ENCODE assay signal across 11 cellular contexts in the genomic region with DNA sequence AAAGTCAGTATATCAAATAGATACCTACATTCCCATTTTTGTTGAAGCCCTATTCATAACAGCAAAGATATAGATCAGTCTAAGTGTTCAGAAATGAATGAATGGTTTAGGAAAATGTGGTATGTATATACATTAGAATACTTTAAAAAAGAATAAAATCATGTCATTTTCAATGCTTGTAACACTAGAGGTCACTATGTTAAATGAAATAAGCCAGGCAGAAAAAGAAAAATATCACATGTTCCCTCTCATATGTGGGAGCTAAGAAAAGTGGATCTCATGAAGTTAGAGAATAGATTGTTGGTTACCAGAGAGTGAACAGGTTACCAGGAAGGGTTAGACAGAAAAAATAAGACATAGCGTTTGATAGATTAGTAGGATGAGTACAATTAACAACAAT.
A peak's percentile ranks its signal among the peaks of the same experiment; 100 is the strongest.
DNase-seq lines count a peak whose midpoint lies in the region; ATAC-seq and TF ChIP-seq lines count a peak whose summit lies in the region.
"Had no signal": no experiment of that assay in that cellular context is flagged by ENCODE, and none has a peak within 500 bp of the region (broad histone marks: within the 10 kb centered on the region; RNA-seq: fewer than 3 reads in every experiment).

No MANE protein-coding gene starts in this region.

- H3K9me3 Mint-ChIP-seq in CD8-positive, alpha-beta T cell: no peaks in the 10 kb centered on the region
- H3K9me3 Mint-ChIP-seq: activated CD4-positive, alpha-beta T cell treated with anti-CD3 and anti-CD28 coated beads, Interleukin-2, amount 10 ng/mL, durations not matched to agents 24 days and 14 days had no signal

- H3K79me1 ChIP-seq in mesendoderm (ENCODE audit: low read length): no peaks in the 10 kb centered on the region

- no peaks in the 10 kb centered on the region for H3K27me3 Mint-ChIP-seq in CD8-positive, alpha-beta T cell (ENCODE audit: low read depth)
- H3K27me3 Mint-ChIP-seq: activated CD4-positive, alpha-beta T cell treated with anti-CD3 and anti-CD28 coated beads, Interleukin-2, amount 10 ng/mL, durations not matched to agents 24 days and 14 days had no signal

- POLR2A ChIA-PET in CD8-positive, alpha-beta T cell (lab: Charles Lee): no interaction called here

- no peak overlapping the region for H3K23ac ChIP-seq in mesendoderm (ENCODE audit: low read length)

- no peak for DNase-seq in GM10266 (ENCODE audit: extremely low spot score)
- peak; percentile 71 to 84 for DNase-seq in Kasumi-1 (lab: John Stamatoyannopoulos, UW)
- peak; percentile 62 for DNase-seq in adipocyte (ENCODE audit: low read depth)
- DNase-seq in mesendoderm: peak; percentile 8
- DNase-seq in stimulated activated CD4-positive, alpha-beta T cell treated with anti-CD3 and anti-CD28 coated beads, Interleukin-4, amount 100 ng/mL, for 1 hour: no peak
- no peak for DNase-seq in CD8-positive, alpha-beta T cell
- DNase-seq in foreskin melanocyte: no peak
- DNase-seq in G401 (ENCODE audit: low spot score): no peak
- DNase-seq: activated CD4-positive, alpha-beta T cell treated with anti-CD3 and anti-CD28 coated beads, Interleukin-2, amount 10 ng/mL, durations not matched to agents 24 days and 14 days; amniotic stem cell; NCI-H510A treated with DMSO at 0.1 percent for 48 hours had no signal

- H2AK5ac ChIP-seq in mesendoderm (ENCODE audit: low read length): no peak overlapping the region

- H3K4ac ChIP-seq in mesendoderm (ENCODE audit: low read depth, low read length): no peak overlapping the region

- no peaks in the 10 kb centered on the region for H3K36me3 Mint-ChIP-seq in CD8-positive, alpha-beta T cell

- no CpG with 5 or more reads among the region's 1 CpG for WGBS in mesendoderm (ENCODE audit: extremely low coverage, insufficient coverage, low lambda C conversion rate)

- no peak for ATAC-seq in CD8-positive, alpha-beta T cell

- H3K9ac ChIP-seq in adipocyte (ENCODE audit: low read length): no peak overlapping the region
- no peak overlapping the region for H3K9ac ChIP-seq in mesendoderm (ENCODE audit: low read length)

- H3K18ac ChIP-seq in mesendoderm (ENCODE audit: low read length): no peak overlapping the region

- H4K8ac ChIP-seq in mesendoderm (ENCODE audit: low read depth, low read length): no peak overlapping the region

- no peaks in the 10 kb centered on the region for H3K4me1 Mint-ChIP-seq in CD8-positive, alpha-beta T cell (ENCODE audit: low read depth)
- H3K4me1 Mint-ChIP-seq: activated CD4-positive, alpha-beta T cell treated with anti-CD3 and anti-CD28 coated beads, Interleukin-2, amount 10 ng/mL, durations not matched to agents 24 days and 14 days had no signal

- peak; percentile 10 for TF ChIP-seq CTCF in GM10266 (IDR thresholded peaks at IDR 0.05; ENCODE audit: control insufficient read depth, insufficient read depth, low read depth, missing control alignments)
- TF ChIP-seq CTCF in CD8-positive, alpha-beta T cell (IDR thresholded peaks at IDR 0.05): no peak

- no peaks in the 10 kb centered on the region for H3K9me3 ChIP-seq in adipocyte (ENCODE audit: control insufficient read depth, low read length)
- H3K9me3 ChIP-seq in CD8-positive, alpha-beta T cell (ENCODE audit: low read length): no peaks in the 10 kb centered on the region

- no peaks in the 10 kb centered on the region for H3K4me1 ChIP-seq in adipocyte (ENCODE audit: control insufficient read depth, insufficient read depth, low read length)
- no peaks in the 10 kb centered on the region for H3K4me1 ChIP-seq in mesendoderm (ENCODE audit: control insufficient read depth, low read depth, low read length)
- no peaks in the 10 kb centered on the region for H3K4me1 ChIP-seq in CD8-positive, alpha-beta T cell (ENCODE audit: insufficient read depth, low read length)

- H3K56ac ChIP-seq in mesendoderm (ENCODE audit: low read length): no peak overlapping the region

- H3K36me3 ChIP-seq in adipocyte (ENCODE audit: control insufficient read depth, insufficient read depth, low read length, severe bottlenecking): no peaks in the 10 kb centered on the region
- no peaks in the 10 kb centered on the region for H3K36me3 ChIP-seq in mesendoderm (ENCODE audit: control insufficient read depth, insufficient read depth, low read length)
- no peaks in the 10 kb centered on the region for H3K36me3 ChIP-seq in CD8-positive, alpha-beta T cell (ENCODE audit: insufficient read depth, low read length)

- H3K79me2 ChIP-seq in mesendoderm (ENCODE audit: control insufficient read depth, insufficient read depth, low read length): no peaks in the 10 kb centered on the region

- intact Hi-C loops in CD8-positive, alpha-beta T cell (cut with DNase I, micrococcal nuclease): loop anchor here (5.0 to 10.0 kb wide), 2 partner anchors 1519 to 1521 kb away; a partner anchor contains a TSS

- H3K27ac Mint-ChIP-seq in CD8-positive, alpha-beta T cell: no peak overlapping the region
- H3K27ac Mint-ChIP-seq: activated CD4-positive, alpha-beta T cell treated with anti-CD3 and anti-CD28 coated beads, Interleukin-2, amount 10 ng/mL, durations not matched to agents 24 days and 14 days had no signal

- H3K4me3 ChIP-seq in adipocyte (ENCODE audit: low read length) (no peak overlapping the region), mesendoderm (ENCODE audit: low read length) (no peak overlapping the region)
- no peak overlapping the region for H3K4me3 ChIP-seq in CD8-positive, alpha-beta T cell (ENCODE audit: low read depth, low read length)

- no peak overlapping the region for H3K27ac ChIP-seq in mesendoderm (ENCODE audit: low read depth, low read length)
- H3K27ac ChIP-seq in CD8-positive, alpha-beta T cell (ENCODE audit: low read depth, low read length): no peak overlapping the region

- no peak overlapping the region for H2BK120ac ChIP-seq in mesendoderm (ENCODE audit: low read depth, low read length)

- H3K27me3 ChIP-seq in adipocyte (replicated peaks; ENCODE audit: control insufficient read depth, insufficient read depth, low read length) (no peaks in the 10 kb centered on the region), mesendoderm (ENCODE audit: insufficient read depth, low read length, poor library complexity) (no peaks in the 10 kb centered on the region)
- H3K27me3 ChIP-seq in CD8-positive, alpha-beta T cell (ENCODE audit: insufficient read depth, low read length): no peaks in the 10 kb centered on the region

- no peak overlapping the region for H2BK5ac ChIP-seq in mesendoderm (ENCODE audit: low read length)

- CTCF ChIA-PET in CD8-positive, alpha-beta T cell (lab: Charles Lee): no interaction called here

- H2BK15ac ChIP-seq in mesendoderm (replicated peaks; ENCODE audit: low read depth): no peak overlapping the region

- H3K4me3 Mint-ChIP-seq in CD8-positive, alpha-beta T cell: no peak overlapping the region
- H3K4me3 Mint-ChIP-seq: activated CD4-positive, alpha-beta T cell treated with anti-CD3 and anti-CD28 coated beads, Interleukin-2, amount 10 ng/mL, durations not matched to agents 24 days and 14 days had no signal

- H4K5ac ChIP-seq in mesendoderm (ENCODE audit: low read length): no peak overlapping the region

- H3K4me2 ChIP-seq in mesendoderm (ENCODE audit: low read length): no peak overlapping the region

- in situ Hi-C loops in G401 (cut with HindIII; ENCODE audit: low sequenced_read_pairs): no loop called here

Comparison
In these comparisons a context has a peak if more than half of its experiments do, and no peak if none do; other contexts are left out.
1. DNase-seq: peak in Kasumi-1 (2 of 2), adipocyte (single experiment) and mesendoderm (single experiment); none in GM10266 (single experiment), stimulated activated CD4-positive, alpha-beta T cell treated with anti-CD3 and anti-CD28 coated beads, Interleukin-4, amount 100 ng/mL, for 1 hour (single experiment), CD8-positive, alpha-beta T cell (0 of 7), foreskin melanocyte (single experiment) and G401 (single experiment).